12 cellular contexts compared by ENCODE assay signal in the genomic region with DNA sequence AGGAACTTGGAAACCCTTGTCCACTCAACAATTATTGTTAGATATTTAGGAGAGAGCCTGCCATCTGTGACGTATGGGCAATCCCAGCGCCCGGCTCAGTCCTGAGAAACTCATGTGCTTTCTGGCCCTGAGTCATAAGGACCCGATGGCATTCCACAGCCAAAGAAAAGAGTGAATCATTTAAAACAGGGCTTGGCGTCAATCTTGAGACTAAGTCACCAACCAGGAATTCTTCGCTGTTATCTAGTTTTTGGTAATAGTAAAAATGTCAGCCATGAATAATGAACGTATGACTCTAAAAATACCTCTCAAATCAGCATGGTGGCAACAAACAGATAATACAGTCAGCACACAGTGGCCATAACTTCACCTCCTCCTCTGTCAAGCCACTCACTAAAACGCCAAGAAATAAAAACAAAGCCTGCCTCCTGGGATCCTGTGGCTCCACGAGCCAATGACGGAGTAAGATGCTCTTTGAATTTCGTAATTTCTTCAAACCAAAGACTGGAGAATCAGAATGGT.
DNase-seq lines count a peak whose midpoint lies in the region; ATAC-seq and TF ChIP-seq lines count a peak whose summit lies in the region.
"Had no signal": no experiment of that assay in that cellular context is flagged by ENCODE, and none has a peak within 500 bp of the region (broad histone marks: within the 10 kb centered on the region; RNA-seq: fewer than 3 reads in every experiment).

No MANE protein-coding gene starts in this region.

- no peak for TF ChIP-seq CTCF in gastroesophageal sphincter (IDR thresholded peaks at IDR 0.05)

- no peak overlapping the region for H3K4me3 ChIP-seq in gastroesophageal sphincter
- H3K4me3 ChIP-seq: Peyer's patch had no signal

- WGBS in gastroesophageal sphincter (ENCODE audit: low coverage in 1 of 2), 2 donors: 47 to 62% methylated on average over 10 to 11 of the region's 11 CpGs

- H3K9me3 ChIP-seq in gastroesophageal sphincter: no peaks in the 10 kb centered on the region
- H3K9me3 ChIP-seq: Peyer's patch had no signal

- H3K27ac ChIP-seq in gastroesophageal sphincter: no peak overlapping the region

- no peaks in the 10 kb centered on the region for H3K4me1 ChIP-seq in gastroesophageal sphincter
- H3K4me1 ChIP-seq: Peyer's patch had no signal

- no peaks in the 10 kb centered on the region for H3K27me3 Mint-ChIP-seq in activated CD8-positive, alpha-beta T cell treated with anti-CD3 and anti-CD28 coated beads, Interleukin-2, amount 10 ng/mL, durations not matched to agents 7 days and 5 days (ENCODE audit: low read depth)
- H3K27me3 Mint-ChIP-seq in activated T-cell treated with anti-CD3 and anti-CD28 coated beads, Interleukin-2, amount 50 U/mL, for 72 hours (ENCODE audit: low read depth): no peaks in the 10 kb centered on the region

- no peaks in the 10 kb centered on the region for H3K36me3 Mint-ChIP-seq in activated CD8-positive, alpha-beta T cell treated with anti-CD3 and anti-CD28 coated beads, Interleukin-2, amount 10 ng/mL, durations not matched to agents 7 days and 5 days (ENCODE audit: low read depth)
- peaks cover 7 to 9% of the 10 kb centered on the region in 2 donors for H3K36me3 Mint-ChIP-seq in activated T-cell treated with anti-CD3 and anti-CD28 coated beads, Interleukin-2, amount 50 U/mL, for 72 hours (ENCODE audit: insufficient read depth in 2 of 2)

- no peak for TF ChIP-seq POLR2A in gastroesophageal sphincter (IDR thresholded peaks at IDR 0.05)

- H3K27ac Mint-ChIP-seq in activated CD8-positive, alpha-beta T cell treated with anti-CD3 and anti-CD28 coated beads, Interleukin-2, amount 10 ng/mL, durations not matched to agents 7 days and 5 days: no peak overlapping the region
- H3K27ac Mint-ChIP-seq in activated T-cell treated with anti-CD3 and anti-CD28 coated beads, Interleukin-2, amount 50 U/mL, for 72 hours: no peak overlapping the region

- ATAC-seq in gastroesophageal sphincter: peak; percentile 76
- ATAC-seq in activated CD8-positive, alpha-beta T cell treated with anti-CD3 and anti-CD28 coated beads, Interleukin-2, amount 10 ng/mL, durations not matched to agents 7 days and 5 days: no peak
- ATAC-seq in activated T-cell treated with anti-CD3 and anti-CD28 coated beads, Interleukin-2, amount 50 U/mL, for 72 hours (replicated peaks in 1 of 2): no peak
- ATAC-seq: activated T-cell treated with anti-CD3 and anti-CD28 coated beads, Interleukin-2, amount 50 U/mL, for 4 hours had no signal

- CTCF ChIA-PET in activated CD8-positive, alpha-beta T cell treated with anti-CD3 and anti-CD28 coated beads, Interleukin-2, amount 10 ng/mL, durations not matched to agents 7 days and 5 days (lab: Charles Lee): no interaction called here

- POLR2A ChIA-PET in activated CD8-positive, alpha-beta T cell treated with anti-CD3 and anti-CD28 coated beads, Interleukin-2, amount 10 ng/mL, durations not matched to agents 7 days and 5 days (lab: Charles Lee): no interaction called here

- H3K36me3 ChIP-seq in gastroesophageal sphincter: no peaks in the 10 kb centered on the region
- H3K36me3 ChIP-seq: Peyer's patch had no signal

- H3K4me3 Mint-ChIP-seq in activated CD8-positive, alpha-beta T cell treated with anti-CD3 and anti-CD28 coated beads, Interleukin-2, amount 10 ng/mL, durations not matched to agents 7 days and 5 days: no peak overlapping the region
- no peak overlapping the region for H3K4me3 Mint-ChIP-seq in activated T-cell treated with anti-CD3 and anti-CD28 coated beads, Interleukin-2, amount 50 U/mL, for 72 hours
- H3K4me3 Mint-ChIP-seq: activated T-cell treated with anti-CD3 and anti-CD28 coated beads, Interleukin-2, amount 50 U/mL, for 4 hours had no signal

- TF ChIP-seq EP300 in gastroesophageal sphincter (IDR thresholded peaks at IDR 0.05): no peak

- peaks cover 6% of the 10 kb centered on the region for H3K27me3 ChIP-seq in gastroesophageal sphincter
- H3K27me3 ChIP-seq: Peyer's patch had no signal

- peak; percentile 95 for DNase-seq in Daoy (ENCODE audit: low read depth)
- DNase-seq in SW 1271 (lab: John Stamatoyannopoulos, UW): peak; percentile 73 to 82
- DNase-seq in renal cortical epithelial cell (ENCODE audit: low read depth): peak; percentile 97
- DNase-seq in stimulated activated CD4-positive, alpha-beta T cell treated with anti-CD3 and anti-CD28 coated beads, Interleukin-2, amount 100 ng/mL, for 24 hours: no peak
- no peak for DNase-seq in SK-N-DZ (ENCODE audit: low spot score)
- no peak for DNase-seq in activated CD8-positive, alpha-beta T cell treated with anti-CD3 and anti-CD28 coated beads, Interleukin-2, amount 10 ng/mL, durations not matched to agents 7 days and 5 days
- no peak for DNase-seq in activated T-cell treated with anti-CD3 and anti-CD28 coated beads, Interleukin-2, amount 50 U/mL, for 72 hours
- DNase-seq: activated T-cell treated with anti-CD3 and anti-CD28 coated beads, Interleukin-2, amount 50 U/mL, for 4 hours; DND-41; stimulated activated CD4-positive, alpha-beta T cell treated with anti-CD3 and anti-CD28 coated beads, Interleukin-2, amount 100 ng/mL, for 48 hours had no signal

- no peaks in the 10 kb centered on the region for H3K4me1 Mint-ChIP-seq in activated CD8-positive, alpha-beta T cell treated with anti-CD3 and anti-CD28 coated beads, Interleukin-2, amount 10 ng/mL, durations not matched to agents 7 days and 5 days (ENCODE audit: low read depth)
- H3K4me1 Mint-ChIP-seq in activated T-cell treated with anti-CD3 and anti-CD28 coated beads, Interleukin-2, amount 50 U/mL, for 72 hours (ENCODE audit: low read depth): no peaks in the 10 kb centered on the region

- H3K9me3 Mint-ChIP-seq in activated CD8-positive, alpha-beta T cell treated with anti-CD3 and anti-CD28 coated beads, Interleukin-2, amount 10 ng/mL, durations not matched to agents 7 days and 5 days (ENCODE audit: insufficient read depth): no peaks in the 10 kb centered on the region
- H3K9me3 Mint-ChIP-seq in activated T-cell treated with anti-CD3 and anti-CD28 coated beads, Interleukin-2, amount 50 U/mL, for 72 hours: peaks cover 10 to 11% of the 10 kb centered on the region in 2 donors

Comparison
In these comparisons a context has a peak if more than half of its experiments do, and no peak if none do; other contexts are left out.
1. DNase-seq: peak in Daoy (single experiment), SW 1271 (2 of 2) and renal cortical epithelial cell (single experiment); none in stimulated activated CD4-positive, alpha-beta T cell treated with anti-CD3 and anti-CD28 coated beads, Interleukin-2, amount 100 ng/mL, for 24 hours (0 of 2), SK-N-DZ (single experiment), activated CD8-positive, alpha-beta T cell treated with anti-CD3 and anti-CD28 coated beads, Interleukin-2, amount 10 ng/mL, durations not matched to agents 7 days and 5 days (single experiment) and activated T-cell treated with anti-CD3 and anti-CD28 coated beads, Interleukin-2, amount 50 U/mL, for 72 hours (0 of 2).